In the genomic region with DNA sequence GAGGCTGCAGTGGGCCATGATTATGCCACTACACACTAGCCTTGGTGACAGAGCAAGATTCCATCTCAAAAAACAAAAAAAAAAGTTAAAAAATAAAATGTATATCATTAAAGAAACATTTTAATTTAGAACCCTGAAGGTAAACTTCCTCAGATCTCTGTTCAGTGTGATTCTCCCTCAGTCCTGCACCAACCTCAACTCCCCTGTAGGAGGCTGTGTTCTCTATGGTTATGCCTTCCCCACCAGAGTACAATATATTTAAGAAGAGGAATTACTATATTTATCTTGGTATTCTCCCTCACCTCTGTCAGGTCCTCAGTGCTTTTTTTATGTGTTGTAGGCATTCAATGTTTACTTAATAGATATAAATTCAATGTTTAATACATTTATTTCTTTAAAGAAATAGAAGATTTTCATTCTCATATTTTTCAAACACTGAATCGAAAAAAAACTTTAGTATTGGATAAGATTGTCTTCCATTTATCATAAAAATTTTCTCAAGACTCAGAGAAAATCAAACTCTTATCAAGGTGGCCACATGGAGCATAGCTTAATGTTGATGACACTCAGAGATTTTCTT, we compare ENCODE assay signal across 8 cellular contexts. TPM values are rescaled to one million over a fixed set of nuclear protein-coding genes. Genes with fewer than 3 reads are reported as not detected.
A peak's percentile ranks its signal among the peaks of the same experiment; 100 is the strongest.
DNase-seq lines count a peak whose midpoint lies in the region; ATAC-seq and TF ChIP-seq lines count a peak whose summit lies in the region.

No MANE protein-coding gene starts in this region.

- H2AK5ac ChIP-seq in mesenchymal stem cell (ENCODE audit: low read length, severe bottlenecking) = no peak overlapping the region

- H3K9me3 Mint-ChIP-seq in MCF 10A (ENCODE audit: unreplicated experiment) = no peaks in the 10 kb centered on the region

- no peaks in the 10 kb centered on the region for H3K4me1 ChIP-seq in BE2C
- H3K4me1 ChIP-seq in mesenchymal stem cell (ENCODE audit: control insufficient read depth, insufficient read depth, low read depth, low read length) = peaks cover 6% of the 10 kb centered on the region

- H3K4me2 ChIP-seq in mesenchymal stem cell (ENCODE audit: low read length, poor library complexity, severe bottlenecking) = no peak overlapping the region

- POLR2A ChIA-PET in RWPE1 (lab: Yijun Ruan, JAX; ENCODE audit: low non-redundant PET) (no interaction called here), MCF 10A (lab: Yijun Ruan, JAX) (interaction anchor here (0.6 to 0.8 kb wide), 3 partner anchors 56 to 85 kb away, joined by 3 to 4 read pairs (median 3); no protein-coding TSS in a partner anchor)

- no peak overlapping the region for H2BK5ac ChIP-seq in mesenchymal stem cell (ENCODE audit: low read depth, low read length, poor library complexity, severe bottlenecking)

- peak; percentile 17 for DNase-seq in BE2C
- peak; percentile 50 for DNase-seq in RWPE1 (ENCODE audit: low spot score)
- peak; percentile 54 for DNase-seq in MCF 10A (ENCODE audit: unreplicated experiment)
- DNase-seq in mesenchymal stem cell = peak; percentile 55
- no peak for DNase-seq in NCI-H1930 (lab: John Stamatoyannopoulos, UW)
- no peak for DNase-seq in cortex of kidney (lab: John Stamatoyannopoulos, UW)

- intact Hi-C loops in MCF 10A (cut with micrococcal nuclease) = loop anchor here (1.0 kb wide), 2 partner anchors 79 to 243 kb away; no protein-coding TSS in a partner anchor

- H3K27me3 ChIP-seq in BE2C (no peaks in the 10 kb centered on the region), mesenchymal stem cell (ENCODE audit: control insufficient read depth in 1 of 2, insufficient read depth in 1 of 2, low read length in 2 of 2) (no peaks in the 10 kb centered on the region)

- no peak overlapping the region for H2BK12ac ChIP-seq in mesenchymal stem cell (ENCODE audit: low read length in 2 of 2)

- H3K14ac ChIP-seq in mesenchymal stem cell (ENCODE audit: low read length in 2 of 2) = no peak overlapping the region

- no peak overlapping the region for H3K4me3 Mint-ChIP-seq in MCF 10A (ENCODE audit: unreplicated experiment)

- CTCF ChIA-PET in RWPE1 (lab: Yijun Ruan, JAX) = interaction anchor here (0.7 to 1.4 kb wide), 6 partner anchors 64 to 536 kb away, joined by 3 to 7 read pairs (median 4); no protein-coding TSS in a partner anchor
- CTCF ChIA-PET in MCF 10A (lab: Yijun Ruan, JAX) = interaction anchor here (0.6 to 5.4 kb wide), 22 partner anchors 9 to 384 kb away, joined by 3 to 58 read pairs (median 4); no protein-coding TSS in a partner anchor

- no peak overlapping the region for H3K4ac ChIP-seq in mesenchymal stem cell (ENCODE audit: low read depth in 1 of 2, low read length in 2 of 2)

- no peak overlapping the region for H3K9ac ChIP-seq in mesenchymal stem cell (ENCODE audit: low read length)

- no peak overlapping the region for H3K27ac Mint-ChIP-seq in MCF 10A (ENCODE audit: low read depth, unreplicated experiment)

- ATAC-seq in GM18502 (IDR thresholded peaks at IDR 0.05; ENCODE audit: poor library complexity, unreplicated experiment) = peak; percentile 38
- peak; percentile 66 for ATAC-seq in HG03175 (IDR thresholded peaks at IDR 0.05; ENCODE audit: unreplicated experiment)

- WGBS in mesenchymal stem cell = no CpG with 5 or more reads among the region's 1 CpG

- H2BK15ac ChIP-seq in mesenchymal stem cell (ENCODE audit: low read depth, poor library complexity, severe bottlenecking) = no peak overlapping the region

- no peak overlapping the region for H2AFZ ChIP-seq in mesenchymal stem cell (ENCODE audit: low read depth, low read length)

- TF ChIP-seq CTCF in BE2C (IDR thresholded peaks at IDR 0.05; ENCODE audit: low read depth, low read length) = peak; percentile 56
- peak; percentile 21; the same call in 1 of the 2 replicates for TF ChIP-seq CTCF in RWPE1 (conservative IDR thresholded peaks at IDR 0.05; ENCODE audit: low read depth)
- TF ChIP-seq CTCF in MCF 10A (IDR thresholded peaks at IDR 0.05; ENCODE audit: unreplicated experiment) = peak; percentile 60

- H3K4me3 ChIP-seq in BE2C (ENCODE audit: low read depth, low read length) (no peak overlapping the region), mesenchymal stem cell (ENCODE audit: insufficient read depth in 1 of 2, low read depth in 1 of 2, low read length in 2 of 2) (no peak overlapping the region)

- no peak overlapping the region for H2BK120ac ChIP-seq in mesenchymal stem cell (ENCODE audit: low read depth, low read length)

- peaks cover 10% of the 10 kb centered on the region for H3K4me1 Mint-ChIP-seq in MCF 10A (ENCODE audit: insufficient read depth, unreplicated experiment)

- H3K9me3 ChIP-seq in BE2C (no peaks in the 10 kb centered on the region), mesenchymal stem cell (ENCODE audit: control insufficient read depth, low read length) (no peaks in the 10 kb centered on the region)

- no peaks in the 10 kb centered on the region for H3K36me3 Mint-ChIP-seq in MCF 10A (ENCODE audit: insufficient read depth, unreplicated experiment)

- H3K27ac ChIP-seq in RWPE1 (no peak overlapping the region), mesenchymal stem cell (ENCODE audit: low read length, poor library complexity, severe bottlenecking) (no peak overlapping the region)

- no peaks in the 10 kb centered on the region for H3K79me1 ChIP-seq in mesenchymal stem cell (replicated peaks; ENCODE audit: low read length, poor library complexity, severe bottlenecking)

- H3K23ac ChIP-seq in mesenchymal stem cell (ENCODE audit: low read length in 2 of 2) = no peak overlapping the region

- no TSS peak for BruUV-seq in MCF 10A (replicated peaks; lab: Mats Ljungman, UMichigan)

- no peaks in the 10 kb centered on the region for H3K27me3 Mint-ChIP-seq in MCF 10A (ENCODE audit: insufficient read depth, unreplicated experiment)

- H4K8ac ChIP-seq in mesenchymal stem cell (ENCODE audit: low read length) = no peak overlapping the region

- H3K36me3 ChIP-seq in BE2C = no peaks in the 10 kb centered on the region
- no peaks in the 10 kb centered on the region for H3K36me3 ChIP-seq in mesenchymal stem cell (ENCODE audit: control insufficient read depth in 1 of 2, insufficient read depth in 2 of 2, low read depth in 1 of 2, low read length in 2 of 2)

- no peak overlapping the region for H3K18ac ChIP-seq in mesenchymal stem cell (ENCODE audit: low read depth in 1 of 2, low read length in 2 of 2)

- no peak overlapping the region for H4K91ac ChIP-seq in mesenchymal stem cell (ENCODE audit: low read length)

RNA-seq across cellular contexts. Expression of gene LRRC8B, which starts 4.8 kb away (rescaled TPM):
- 5.7 TPM for polyA plus RNA-seq in BE2C (2012; ENCODE audit: insufficient read depth, insufficient read length, low read depth)
- total RNA-seq in MCF 10A (2022) = 7.0 and 9.7 TPM in 2 replicates
- polyA plus RNA-seq in mesenchymal stem cell (2013, experiment 1 of 2) = 2.2 TPM
- polyA plus RNA-seq in mesenchymal stem cell (2013, experiment 2 of 2) = 2.2 TPM

Comparison
In these comparisons a context has a peak if more than half of its experiments do, and no peak if none do; other contexts are left out.
1. DNase-seq: peak in BE2C (single experiment), RWPE1 (single experiment), MCF 10A (single experiment) and mesenchymal stem cell (single experiment); none in NCI-H1930 (0 of 2) and cortex of kidney (single experiment).
2. Peak in every context shown above with its lines, with median percentiles within 50 percentile points of each other: CTCF ChIP-seq.